In the genomic region with DNA sequence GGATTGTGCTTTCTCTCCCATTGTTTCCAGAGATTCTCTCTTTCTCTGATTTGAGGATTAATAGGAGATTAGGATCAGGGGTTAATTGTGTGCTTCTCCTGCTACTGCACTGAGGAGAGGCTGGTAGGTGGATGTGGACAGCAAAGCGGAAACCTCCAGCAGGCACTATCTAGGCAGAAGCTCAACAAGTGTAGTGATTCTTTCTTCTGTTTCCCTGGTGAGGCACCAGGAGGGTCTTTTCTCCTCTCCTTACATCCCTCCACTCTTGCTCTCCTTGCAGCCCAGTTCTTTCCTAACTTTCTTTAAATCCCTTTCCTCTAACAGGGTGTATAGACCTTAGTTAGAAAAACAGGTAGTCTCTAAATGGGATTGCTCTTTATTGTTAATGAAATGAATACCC, we compare ENCODE assay signal across 14 cellular contexts. TPM values are rescaled to one million over a fixed set of nuclear protein-coding genes. Genes with fewer than 3 reads are reported as not detected.
DNase-seq lines count a peak whose midpoint lies in the region; ATAC-seq, FAIRE-seq and TF ChIP-seq lines count a peak whose summit lies in the region.
"Had no signal": no experiment of that assay in that cellular context is flagged by ENCODE, and none has a peak within 500 bp of the region (broad histone marks: within the 10 kb centered on the region; RNA-seq: fewer than 3 reads in every experiment).

No MANE protein-coding gene starts in this region.

- no peak overlapping the region for H3K14ac ChIP-seq in H1 (ENCODE audit: insufficient read length)

- H3K56ac ChIP-seq in H1 (replicated peaks; ENCODE audit: insufficient read length, low read depth, low read length): no peak overlapping the region

- H3K9me3 ChIP-seq in liver (ENCODE audit: control insufficient read depth in 4 of 4, low read length in 3 of 4): no peaks in the 10 kb centered on the region
- no peaks in the 10 kb centered on the region for H3K9me3 ChIP-seq in HepG2 (ENCODE audit: low read length)
- no peaks in the 10 kb centered on the region for H3K9me3 ChIP-seq in H1 (ENCODE audit: insufficient read depth in 2 of 2, low read depth in 1 of 2, low read length in 1 of 2)
- no peaks in the 10 kb centered on the region for H3K9me3 ChIP-seq in psoas muscle
- no peaks in the 10 kb centered on the region for H3K9me3 ChIP-seq in mucosa of descending colon

- H3K9ac ChIP-seq in liver (ENCODE audit: low read depth in 1 of 2, low read length in 2 of 2) (no peak overlapping the region), HepG2 (ENCODE audit: insufficient read depth, low read depth, low read length) (no peak overlapping the region), H1 (replicated peaks in 1 of 4; ENCODE audit: extremely low read depth in 1 of 4, low read depth in 3 of 4, low read length in 3 of 4) (no peak overlapping the region)

- H3K4me1 Mint-ChIP-seq in T-helper 2 cell treated with Interferon-gamma antibody and Interleukin-4, amounts not matched to agents 5 μg/mL and 100 μg/mL, for 36 hours (ENCODE audit: low read depth): peaks cover 10% of the 10 kb centered on the region

- H3K36me3 Mint-ChIP-seq in T-helper 2 cell treated with Interferon-gamma antibody and Interleukin-4, amounts not matched to agents 5 μg/mL and 100 μg/mL, for 36 hours (ENCODE audit: low read depth): peaks cover 2% of the 10 kb centered on the region

- H3K4me3 ChIP-seq in liver (ENCODE audit: low read depth in 1 of 3, low read length in 3 of 3) (peak overlapping the region in 1 of 3 donors; percentile 73), HepG2 (replicated peaks in 1 of 3; ENCODE audit: insufficient read depth in 1 of 3, low read depth in 2 of 3, low read length in 3 of 3) (no peak overlapping the region), H1 (ENCODE audit: extremely low read depth in 1 of 4, insufficient read depth in 2 of 4, low read depth in 3 of 4, low read length in 4 of 4) (peak overlapping the region in 1 of 4 experiments; percentile 80; a peak in 2 of 8 replicates), psoas muscle (peak overlapping the region; percentile 97), mucosa of descending colon (no peak overlapping the region)
- H3K4me3 ChIP-seq: skin epidermis had no signal

- no peak for DNase-seq in HepG2 (ENCODE audit: low spot score)
- DNase-seq in H1 (ENCODE audit: low read depth in 1 of 2, low spot score in 2 of 2): no peak
- DNase-seq in psoas muscle: no peak
- DNase-seq in mucosa of descending colon: no peak
- no peak for DNase-seq in T-helper 2 cell treated with Interferon-gamma antibody and Interleukin-4, amounts not matched to agents 5 μg/mL and 100 μg/mL, for 36 hours (ENCODE audit: low spot score)
- DNase-seq: activated B cell treated with CpG ODN at 0.5 μM for 24 hours, COR-L47, Kasumi-1 had no signal

- H3K79me2 ChIP-seq in HepG2 (ENCODE audit: insufficient read depth, low read length): no peaks in the 10 kb centered on the region
- H3K79me2 ChIP-seq in H1 (ENCODE audit: control insufficient read depth in 1 of 2, insufficient read depth in 2 of 2, low read length in 2 of 2): no peaks in the 10 kb centered on the region

- no peak for TF ChIP-seq RAD21 in liver (IDR thresholded peaks at IDR 0.05)
- no peak for TF ChIP-seq RAD21 in HepG2 (CRISPR knock-in tag; IDR thresholded peaks at IDR 0.05)
- no peak for TF ChIP-seq RAD21 in H1 (IDR thresholded peaks at IDR 0.05 in 1 of 2, conservative IDR thresholded peaks at IDR 0.05 in 1 of 2; ENCODE audit: low read depth in 2 of 2, low read length in 2 of 2)

- no peak for FAIRE-seq in HepG2 (lab: Jason Lieb, UNC)
- no peak for FAIRE-seq in H1 (lab: Jason Lieb, UNC)
- FAIRE-seq: astrocyte, frontal cortex had no signal

- H2AK5ac ChIP-seq in H1 (ENCODE audit: low read depth, low read length): no peak overlapping the region

- no peak overlapping the region for H2BK12ac ChIP-seq in H1 (ENCODE audit: low read depth, low read length)

- H3K4me1 ChIP-seq in liver (ENCODE audit: control insufficient read depth in 4 of 4, insufficient read depth in 4 of 4, low read length in 3 of 4) (peaks cover 0 to 19% (median 8%) of the 10 kb centered on the region in 4 donors), HepG2 (ENCODE audit: insufficient read depth, low read length) (no peaks in the 10 kb centered on the region), H1 (replicated peaks in 1 of 4; ENCODE audit: control insufficient read depth in 3 of 4, insufficient read depth in 4 of 4, low read length in 3 of 4) (peaks cover 0 to 24% (median 12%) of the 10 kb centered on the region in 4 experiments; a peak in 6 of 7 replicates), psoas muscle (peaks cover 42% of the 10 kb centered on the region), mucosa of descending colon (ENCODE audit: low read depth) (peaks cover 14% of the 10 kb centered on the region)

- no peaks in the 10 kb centered on the region for H3K9me3 Mint-ChIP-seq in T-helper 2 cell treated with Interferon-gamma antibody and Interleukin-4, amounts not matched to agents 5 μg/mL and 100 μg/mL, for 36 hours
- H3K9me3 Mint-ChIP-seq: activated B cell treated with CpG ODN at 0.5 μM for 24 hours had no signal

- no peak for TF ChIP-seq POLR2A in HepG2 (IDR thresholded peaks at IDR 0.05; ENCODE audit: insufficient read depth in 1 of 2, low read depth in 2 of 2, low read length in 2 of 2)
- no peak for TF ChIP-seq POLR2A in H1 (IDR thresholded peaks at IDR 0.05; ENCODE audit: control extremely low read depth in 1 of 2, low read depth in 2 of 2, low read length in 2 of 2)

- 51% methylated on average over 1 of the region's 1 CpG for WGBS in liver
- WGBS in HepG2 (ENCODE audit: low lambda C conversion rate): 17% methylated on average over 1 of the region's 1 CpG
- WGBS in H1 (ENCODE audit: extremely low coverage in 1 of 2, insufficient coverage in 1 of 2, insufficient read length in 1 of 2, insufficient replicate concordance in 2 of 2, low coverage in 1 of 2, low lambda C conversion rate in 2 of 2, missing lambda C conversion rate in 1 of 2), 2 experiments: 92% methylated on average over 1 of the region's 1 CpG; no CpG with 5 or more reads in 1 of the 2 experiments
- 54 to 100% (median 91%) methylated on average over 1 of the region's 1 CpG for WGBS in psoas muscle, 3 donors

- no peak overlapping the region for H3K4ac ChIP-seq in H1 (replicated peaks; ENCODE audit: insufficient read length, low read depth, low read length)

- no TSS peak for BruUV-seq in HepG2 (replicated peaks; lab: Mats Ljungman, UMichigan)

- H2BK120ac ChIP-seq in H1 (replicated peaks; ENCODE audit: low read depth, low read length): no peak overlapping the region

- no peak overlapping the region for H4K8ac ChIP-seq in H1 (ENCODE audit: extremely low read depth, insufficient read depth, low read length)

- H3K18ac ChIP-seq in H1 (ENCODE audit: extremely low read depth, low read length): no peak overlapping the region

- no peak overlapping the region for H3K4me3 Mint-ChIP-seq in T-helper 2 cell treated with Interferon-gamma antibody and Interleukin-4, amounts not matched to agents 5 μg/mL and 100 μg/mL, for 36 hours

- H2AFZ ChIP-seq in HepG2 (ENCODE audit: low read length) (no peak overlapping the region), H1 (ENCODE audit: low read length) (no peak overlapping the region)

- H3K27me3 ChIP-seq in liver (ENCODE audit: control insufficient read depth in 4 of 4, insufficient read depth in 4 of 4, low read length in 3 of 4) (no peaks in the 10 kb centered on the region), HepG2 (ENCODE audit: control insufficient read depth in 1 of 2, insufficient read depth in 2 of 2, low read length in 2 of 2) (peaks cover 9 to 54% of the 10 kb centered on the region in 2 experiments), H1 (replicated peaks in 1 of 4; ENCODE audit: control insufficient read depth in 3 of 4, extremely low read depth in 1 of 4, insufficient read depth in 3 of 4, low read length in 3 of 4) (peaks cover 47 to 69% (median 63%) of the 10 kb centered on the region in 4 experiments), psoas muscle (ENCODE audit: insufficient read depth in 3 of 3, low read length in 2 of 3) (no peaks in the 10 kb centered on the region)

- H3K23me2 ChIP-seq in H1 (ENCODE audit: low read depth, low read length): peaks cover 28% of the 10 kb centered on the region; the same call in 1 of the 2 replicates

- no peak for TF ChIP-seq CTCF in liver (IDR thresholded peaks at IDR 0.05; ENCODE audit: low read depth, low read length, missing input control)
- TF ChIP-seq CTCF in HepG2 (CRISPR knock-in tag; IDR thresholded peaks at IDR 0.05): no peak
- no peak for TF ChIP-seq CTCF in H1 (IDR thresholded peaks at IDR 0.05; ENCODE audit: control extremely low read depth in 1 of 3, insufficient read depth in 1 of 3, low read depth in 1 of 3, low read length in 3 of 3)
- TF ChIP-seq CTCF in psoas muscle (IDR thresholded peaks at IDR 0.05): no peak
- TF ChIP-seq CTCF in mucosa of descending colon (IDR thresholded peaks at IDR 0.05): no peak

- H2BK20ac ChIP-seq in H1 (ENCODE audit: low read length): no peak overlapping the region

- CTCF ChIA-PET in HepG2 (lab: Yijun Ruan, JAX; ENCODE audit: low intra/inter-chr PET ratio, low total read pairs): no interaction called here
- CTCF ChIA-PET in H1 (lab: Charles Lee; ENCODE audit: partially characterized antibody): interaction anchor here (0.6 to 3.3 kb wide), 19 partner anchors 8 to 205 kb away, joined by 3 to 19 read pairs (median 4); no protein-coding TSS in a partner anchor

- H3K79me1 ChIP-seq in H1 (ENCODE audit: low read depth, low read length): no peaks in the 10 kb centered on the region

- 0 out of 2 replicates have a peak, but pooled peaks cover 4% of the 10 kb centered on the region for H4K20me1 ChIP-seq in HepG2 (ENCODE audit: insufficient read depth, low read length)
- peaks cover 0 to 5% of the 10 kb centered on the region in 2 experiments for H4K20me1 ChIP-seq in H1 (replicated peaks in 1 of 2; ENCODE audit: control insufficient read depth in 1 of 2, insufficient read depth in 2 of 2, low read length in 2 of 2)

- H3K27ac ChIP-seq in liver (ENCODE audit: low read depth in 1 of 2, low read length in 2 of 2) (peak overlapping the region; percentile 56 to 84), HepG2 (ENCODE audit: extremely low read length, insufficient read depth, low read length) (no peak overlapping the region), H1 (ENCODE audit: low read depth, low read length) (no peak overlapping the region), psoas muscle (peak overlapping the region; percentile 99)
- H3K27ac ChIP-seq: skin epidermis had no signal

- H3K27me3 Mint-ChIP-seq in T-helper 2 cell treated with Interferon-gamma antibody and Interleukin-4, amounts not matched to agents 5 μg/mL and 100 μg/mL, for 36 hours (ENCODE audit: low read depth): peaks cover 76% of the 10 kb centered on the region

- in situ Hi-C loops in HepG2 (cut with HindIII; ENCODE audit: extremely low pct_ligation_motif_present, low pct_unique_long_range_greater_than_20kb): no loop called here

- no peak overlapping the region for H3K23ac ChIP-seq in H1 (ENCODE audit: insufficient read length)

- intact Hi-C loops in HepG2 (cut with micrococcal nuclease; ENCODE audit: unreplicated experiment): no loop called here
- intact Hi-C loops in psoas muscle (cut with DNase I): loop anchor here in 1 of 2 donors (2.0 to 5.0 kb wide), 3 partner anchors 21 to 200 kb away; no protein-coding TSS in a partner anchor
- intact Hi-C loops in mucosa of descending colon (cut with DNase I, micrococcal nuclease): no loop called here

- H3K4me2 ChIP-seq in HepG2 (ENCODE audit: low read depth, low read length) (no peak overlapping the region), H1 (ENCODE audit: insufficient read depth in 1 of 2, low read depth in 2 of 2, low read length in 2 of 2) (peak overlapping the region; percentile 74 to 79; a peak in 3 of 4 replicates)

- H2BK15ac ChIP-seq in H1 (ENCODE audit: low read length): no peak overlapping the region

- H3K36me3 ChIP-seq in liver (ENCODE audit: control insufficient read depth in 4 of 4, insufficient read depth in 3 of 4, low read depth in 1 of 4, low read length in 3 of 4): no peaks in the 10 kb centered on the region
- H3K36me3 ChIP-seq in HepG2 (replicated peaks in 1 of 2; ENCODE audit: control insufficient read depth in 1 of 2, insufficient read depth in 2 of 2, low read length in 2 of 2): no peaks in the 10 kb centered on the region
- H3K36me3 ChIP-seq in H1 (ENCODE audit: control insufficient read depth in 2 of 4, insufficient read depth in 4 of 4, low read length in 3 of 4): no peaks in the 10 kb centered on the region; a peak in 1 of 8 replicates
- no peaks in the 10 kb centered on the region for H3K36me3 ChIP-seq in psoas muscle (ENCODE audit: insufficient read depth in 1 of 2, low read depth in 1 of 2)
- H3K36me3 ChIP-seq in mucosa of descending colon (ENCODE audit: low read depth): no peaks in the 10 kb centered on the region

- H4K5ac ChIP-seq in H1 (ENCODE audit: insufficient read length, low read depth, low read length): no peak overlapping the region

- ATAC-seq in HepG2 (no peak), psoas muscle (no peak), mucosa of descending colon (no peak), GM21360 (IDR thresholded peaks at IDR 0.05; ENCODE audit: unreplicated experiment) (no peak)
- no peak for ATAC-seq in activated CD4-positive, CD25-positive, alpha-beta regulatory T cell treated with anti-CD3 and anti-CD28 coated beads, Interleukin-2, amount 50 U/mL, for 24 hours

- H4K91ac ChIP-seq in H1 (replicated peaks; ENCODE audit: insufficient read length, low read length): no peak overlapping the region

- no peak overlapping the region for H3K27ac Mint-ChIP-seq in T-helper 2 cell treated with Interferon-gamma antibody and Interleukin-4, amounts not matched to agents 5 μg/mL and 100 μg/mL, for 36 hours
- H3K27ac Mint-ChIP-seq: activated B cell treated with CpG ODN at 0.5 μM for 24 hours had no signal

- no peak overlapping the region for H2BK5ac ChIP-seq in H1 (ENCODE audit: low read depth, low read length)

- POLR2A ChIA-PET in HepG2 (lab: Yijun Ruan, JAX) (no interaction called here), H1 (lab: Charles Lee; ENCODE audit: partially characterized antibody) (interaction anchor here (1.4 kb wide), 1 partner anchor 10 kb away, joined by 3 read pairs; no protein-coding TSS in a partner anchor)

- TF ChIP-seq EP300 in HepG2 (IDR thresholded peaks at IDR 0.05; ENCODE audit: low read depth in 2 of 2, low read length in 2 of 2): no peak
- TF ChIP-seq EP300 in HepG2 (CRISPR knock-in tag; IDR thresholded peaks at IDR 0.05; ENCODE audit: borderline replicate concordance): no peak
- no peak for TF ChIP-seq EP300 in H1 (IDR thresholded peaks at IDR 0.05; ENCODE audit: borderline replicate concordance in 1 of 2, low read depth in 2 of 2, low read length in 2 of 2)

RNA-seq across cellular contexts. Expression of gene ZBTB16, which starts 1.9 kb away (rescaled TPM):
- total RNA-seq in liver (100 to 1,000 TPM in 1 of 2 donors, 1 to 10 TPM in 1; 8.9 to 140 TPM), HepG2 (2016; rRNA removed; fragmentation: Illumina TruSeq; extraction: Trizol) (not detected in 2 replicates), psoas muscle (100 to 1,000 TPM in 3 of 4 donors, 10 to 100 TPM in 1; 11.7 to 299 (median 183) TPM), mucosa of descending colon (10 to 100 TPM in 2 of 3 donors, 1 to 10 TPM in 1; 4.9 to 82.1 (median 48.8) TPM)
- polyA plus RNA-seq in liver (10 to 100 TPM; 18.7 to 50.4 TPM), HepG2 (2011; rRNA removed) (not detected in 2 replicates), H1 (2011; rRNA removed) (0.12 and 0.19 TPM in 2 replicates), psoas muscle (10 to 100 TPM; 12.0 to 89.8 (median 45.2) TPM)
- total RNA-seq in HepG2 (2016; cell fraction: cytosol; rRNA removed; fragmentation: Illumina TruSeq; extraction: Trizol; ENCODE audit: low read depth): not detected in 2 replicates
- total RNA-seq in HepG2 (2016; cell fraction: insoluble cytoplasmic fraction; rRNA removed; fragmentation: Illumina TruSeq; extraction: Trizol): not detected in 2 replicates
- total RNA-seq in HepG2 (2016; cell fraction: membrane; rRNA removed; fragmentation: Illumina TruSeq; extraction: Trizol): not detected in 2 replicates
- total RNA-seq in HepG2 (2016; cell fraction: nucleus; rRNA removed; fragmentation: Illumina TruSeq; extraction: Trizol): not detected in 2 replicates
- not detected in 2 replicates for polyA plus RNA-seq in HepG2 (2011; cell fraction: cytosol; rRNA removed)
- polyA plus RNA-seq in HepG2 (2011; cell fraction: nucleus; rRNA removed): not detected in 2 replicates
- polyA plus RNA-seq in HepG2 (2012): not detected in 2 replicates
- not detected in 2 replicates for polyA plus RNA-seq in HepG2 (2016; cell fraction: cytosol; fragmentation: Illumina TruSeq; extraction: Trizol; ENCODE audit: low read depth)
- polyA plus RNA-seq in HepG2 (2016; cell fraction: insoluble cytoplasmic fraction; fragmentation: Illumina TruSeq; extraction: Trizol; ENCODE audit: low read depth): not detected in 2 replicates
- polyA plus RNA-seq in HepG2 (2016; cell fraction: membrane; fragmentation: Illumina TruSeq; extraction: Trizol; ENCODE audit: low read depth): not detected in 2 replicates
- polyA plus RNA-seq in HepG2 (2016; cell fraction: nucleus; fragmentation: Illumina TruSeq; extraction: Trizol; ENCODE audit: insufficient read depth, low read depth): not detected in 2 replicates
- polyA minus RNA-seq in HepG2 (2011; rRNA and poly(A)+ RNA removed; ENCODE audit: low replicate concordance): not detected in 2 replicates
- not detected in 2 replicates for polyA minus RNA-seq in HepG2 (2011; cell fraction: cytosol; rRNA and poly(A)+ RNA removed)
- polyA minus RNA-seq in HepG2 (2011; cell fraction: nucleus; rRNA and poly(A)+ RNA removed): not detected in 2 replicates
- total RNA-seq in H1 (2021; fragmentation: NEBNext Ultra II Directional; extraction: Animal tissue kit (Norgen Biotek cat#: 25700)): 0.25 and 0.61 TPM in 2 replicates
- polyA plus RNA-seq in H1 (2011; cell fraction: cytosol; rRNA removed): 0.30 TPM
- 0.60 TPM for polyA plus RNA-seq in H1 (2011; cell fraction: nucleus; rRNA removed)
- polyA plus RNA-seq in H1 (2012, experiment 1 of 2): 0.43 TPM in 1 of 4 replicates, not detected in the others
- 0.08 TPM for polyA plus RNA-seq in H1 (2012, experiment 2 of 2)
- 0.04 TPM for polyA plus RNA-seq in H1 (2013, experiment 1 of 2)
- polyA plus RNA-seq in H1 (2013, experiment 2 of 2): 0.04 TPM
- 0.28 and 0.88 TPM in 2 replicates for polyA minus RNA-seq in H1 (2011; rRNA and poly(A)+ RNA removed)
- 2.0 TPM for polyA minus RNA-seq in H1 (2011; cell fraction: cytosol; rRNA and poly(A)+ RNA removed)
- 0.40 TPM for polyA minus RNA-seq in H1 (2011; cell fraction: nucleus; rRNA and poly(A)+ RNA removed)

Comparison
In these comparisons a context has a peak if more than half of its experiments do, and no peak if none do; other contexts are left out.
1. H3K27ac ChIP-seq: peak in liver (2 of 2) and psoas muscle (single experiment); none in HepG2 (single experiment) and H1 (single experiment).